9 cellular contexts compared by ENCODE assay signal in genomic region chr20:37071481-37071911, GRCh38. TPM values are rescaled to one million over a fixed set of nuclear protein-coding genes. Genes with fewer than 3 reads are reported as not detected.
A peak's percentile ranks its signal among the peaks of the same experiment; 100 is the strongest.
DNase-seq lines count a peak whose midpoint lies in the region; ATAC-seq, FAIRE-seq and TF ChIP-seq lines count a peak whose summit lies in the region.
"Had no signal": no experiment of that assay in that cellular context is flagged by ENCODE, and none has a peak within 500 bp of the region (broad histone marks: within the 10 kb centered on the region; RNA-seq: fewer than 3 reads in every experiment).

No MANE protein-coding gene starts in this region.

- TF ChIP-seq EP300 in GM12878 (IDR thresholded peaks at IDR 0.05; ENCODE audit: borderline replicate concordance in 1 of 2, control insufficient read depth in 1 of 2, low read depth in 2 of 2, low read length in 2 of 2), result no peak

- peak overlapping the region; percentile 48 for H3K27ac ChIP-seq in GM12878 (ENCODE audit: control insufficient read depth, insufficient read depth)
- H3K27ac ChIP-seq in osteoblast (ENCODE audit: low read depth, low read length), result no peak overlapping the region
- H3K27ac ChIP-seq in hepatocyte, result no peak overlapping the region
- H3K27ac ChIP-seq: esophagus muscularis mucosa had no signal

- no peak overlapping the region for H3K4me2 ChIP-seq in GM12878 (ENCODE audit: control insufficient read depth, insufficient read depth)
- peak overlapping the region; percentile 10 for H3K4me2 ChIP-seq in osteoblast (ENCODE audit: insufficient read depth, low read length)
- H3K4me2 ChIP-seq in hepatocyte, result no peak overlapping the region

- no peak for FAIRE-seq in GM12878 (lab: Jason Lieb, UNC)

- H3K9me2 ChIP-seq in hepatocyte (replicated peaks; ENCODE audit: insufficient read depth), result no peaks in the 10 kb centered on the region

- RAD21 ChIA-PET in GM12878 (lab: Charles Lee; ENCODE audit: unreplicated experiment), result no interaction called here

- H3K4me1 ChIP-seq in GM12878 (ENCODE audit: control insufficient read depth, insufficient read depth, low read length) (peaks cover 9% of the 10 kb centered on the region), osteoblast (ENCODE audit: insufficient read depth, low read length) (no peaks in the 10 kb centered on the region), hepatocyte (ENCODE audit: insufficient read depth) (no peaks in the 10 kb centered on the region)

- SMC1A ChIA-PET in GM12878 (lab: Charles Lee; ENCODE audit: uncharacterized antibody, unreplicated experiment), result interaction anchor here (0.9 kb wide), 1 partner anchor 24 kb away, joined by 3 read pairs; the partner anchor contains the start of gene RBL1

- H3K9ac ChIP-seq in GM12878 (ENCODE audit: control insufficient read depth, insufficient read depth, low read length), result no peak overlapping the region

- H3K36me3 ChIP-seq in GM12878 (ENCODE audit: control insufficient read depth in 2 of 2, insufficient read depth in 2 of 2, low read length in 1 of 2) (peaks cover 0 to 9% of the 10 kb centered on the region in 2 experiments; a peak in 2 of 4 replicates), osteoblast (ENCODE audit: insufficient read depth, low read length) (peaks cover 6% of the 10 kb centered on the region), hepatocyte (replicated peaks; ENCODE audit: insufficient read depth, low read depth) (no peaks in the 10 kb centered on the region)

- no peak for TF ChIP-seq RAD21 in GM12878 (IDR thresholded peaks at IDR 0.05; ENCODE audit: insufficient read depth, low read depth, low read length)

- intact Hi-C loops in GM12878 (cut with micrococcal nuclease; ENCODE audit: unreplicated experiment), result no loop called here

- CTCF ChIA-PET in GM12878 (lab: Yijun Ruan, JAX), result no interaction called here

- H3K27me3 ChIP-seq in GM12878 (replicated peaks in 1 of 2; ENCODE audit: control insufficient read depth in 2 of 2, insufficient read depth in 2 of 2, low read length in 1 of 2) (no peaks in the 10 kb centered on the region), osteoblast (ENCODE audit: insufficient read depth, low read length) (no peaks in the 10 kb centered on the region), hepatocyte (no peaks in the 10 kb centered on the region)
- H3K27me3 ChIP-seq: esophagus muscularis mucosa had no signal

- TF ChIP-seq POLR2A in GM12878 (IDR thresholded peaks at IDR 0.05; ENCODE audit: low read depth, low read length), result no peak

- TF ChIP-seq CTCF in GM12864 (IDR thresholded peaks at IDR 0.05; ENCODE audit: low read depth, low read length, missing control alignments), result no peak
- TF ChIP-seq CTCF in GM12878 (IDR thresholded peaks at IDR 0.05 in 2 of 3, conservative IDR thresholded peaks at IDR 0.05 in 1 of 3; ENCODE audit: control insufficient read depth in 2 of 3, extremely low read depth in 1 of 3, insufficient read depth in 1 of 3, low read depth in 3 of 3, low read length in 3 of 3), result no peak
- TF ChIP-seq CTCF in osteoblast (IDR thresholded peaks at IDR 0.05; ENCODE audit: extremely low read depth, low read depth, low read length), result no peak
- TF ChIP-seq CTCF in omental fat pad (IDR thresholded peaks at IDR 0.05), result no peak
- no peak for TF ChIP-seq CTCF in hepatocyte (IDR thresholded peaks at IDR 0.05; ENCODE audit: poor library complexity)

- H4K20me1 ChIP-seq in GM12878 (ENCODE audit: control insufficient read depth, insufficient read depth) (no peaks in the 10 kb centered on the region), osteoblast (ENCODE audit: insufficient read depth, low read length) (no peaks in the 10 kb centered on the region), hepatocyte (ENCODE audit: insufficient read depth, poor library complexity, severe bottlenecking) (no peaks in the 10 kb centered on the region)

- in situ Hi-C loops in GM12878 (cut with MboI), result no loop called here

- DNase-seq in GM12864 (ENCODE audit: low read depth) (peak; percentile 66), T1000 (lab: John Stamatoyannopoulos, UW) (peak; percentile 18), GM12878 (ENCODE audit: low read depth, low spot score) (peak; percentile 24), osteoblast (ENCODE audit: insufficient read length, low spot score, missing footprints) (no peak), omental fat pad (ENCODE audit: low spot score) (no peak), hepatocyte (ENCODE audit: low spot score) (no peak), NOMO-1 treated with DMSO at 0.1 percent for 48 hours (lab: John Stamatoyannopoulos, UW; ENCODE audit: unreplicated experiment) (no peak), KG1 (lab: John Stamatoyannopoulos, UW) (no peak)

- POLR2A ChIA-PET in GM12878 (lab: Charles Lee), result interaction anchor here (0.6 kb wide), 1 partner anchor 467 kb away, joined by 4 read pairs; no protein-coding TSS in a partner anchor

- no peak overlapping the region for H3K4me3 ChIP-seq in GM12864 (ENCODE audit: low read depth, low read length)
- no peak overlapping the region for H3K4me3 ChIP-seq in GM12878
- H3K4me3 ChIP-seq in osteoblast (ENCODE audit: insufficient read depth, low read length), result no peak overlapping the region
- no peak overlapping the region for H3K4me3 ChIP-seq in hepatocyte
- H3K4me3 ChIP-seq: esophagus muscularis mucosa had no signal

- H2AFZ ChIP-seq in GM12878 (ENCODE audit: control insufficient read depth, low read depth, low read length) (no peak overlapping the region), osteoblast (ENCODE audit: low read length) (peak overlapping the region; percentile 38), hepatocyte (no peak overlapping the region)

- H3K9me3 ChIP-seq in GM12878 (replicated peaks; ENCODE audit: control insufficient read depth, insufficient read depth, low read length), result peaks cover 1% of the 10 kb centered on the region; the same call in 2 of the 3 replicates
- H3K9me3 ChIP-seq in osteoblast (ENCODE audit: low read depth, low read length), result no peaks in the 10 kb centered on the region
- no peaks in the 10 kb centered on the region for H3K9me3 ChIP-seq in hepatocyte (ENCODE audit: low read depth)
- H3K9me3 ChIP-seq: esophagus muscularis mucosa had no signal

- ATAC-seq in GM12878 (no peak), omental fat pad (ENCODE audit: low FRiP score) (no peak)

- WGBS in GM12878 (ENCODE audit: insufficient coverage, insufficient replicate concordance, low lambda C conversion rate, missing lambda C conversion rate), result 0% methylated on average over 4 of the region's 4 CpGs
- 85% methylated on average over 4 of the region's 4 CpGs for WGBS in hepatocyte (ENCODE audit: low lambda C conversion rate, missing lambda C conversion rate)

- H3K79me2 ChIP-seq in GM12878 (ENCODE audit: control insufficient read depth, insufficient read depth, low read length) (peaks cover 3% of the 10 kb centered on the region), osteoblast (ENCODE audit: insufficient read depth, low read length) (peaks cover 10% of the 10 kb centered on the region), hepatocyte (no peaks in the 10 kb centered on the region)

- no TSS peak for BruUV-seq in GM12878 (replicated peaks; lab: Mats Ljungman, UMichigan)

TF ChIP-seq in GM12878, 131 proteins besides CTCF, POLR2A, EP300 and RAD21 (continues in another document):
- TF ChIP-seq MYC (IDR thresholded peaks at IDR 0.05; ENCODE audit: insufficient read depth, insufficient read length, insufficient replicate concordance, low read length, severe bottlenecking) (no peak), BHLHE40 (IDR thresholded peaks at IDR 0.05; ENCODE audit: borderline replicate concordance in 1 of 2, low read depth in 2 of 2, low read length in 1 of 2) (no peak), RFX5 (IDR thresholded peaks at IDR 0.05; ENCODE audit: low read depth, low read length) (no peak), SREBF1 (IDR thresholded peaks at IDR 0.05; ENCODE audit: low read length) (no peak), SIX5 (IDR thresholded peaks at IDR 0.05; ENCODE audit: low read depth, low read length, severe bottlenecking) (no peak)

RNA-seq across cellular contexts. Expression of gene RBL1, which starts 24.3 kb away (rescaled TPM):
- 63.5 and 68.4 TPM in 2 replicates for total RNA-seq in GM12878 (2013; cell fraction: nucleolus; rRNA removed)
- 38.2 and 51.1 TPM in 2 replicates for total RNA-seq in GM12878 (2014; rRNA removed)
- 26.7 and 27.9 TPM in 2 replicates for total RNA-seq in GM12878 (2014; rRNA removed; fragmentation: Illumina TruSeq; extraction: Trizol)
- total RNA-seq in GM12878 (2021), result 23.8 and 28.1 TPM in 2 replicates
- 3.6 TPM for polyA plus RNA-seq in GM12878 (2011; ENCODE audit: low read depth)
- 14.6 and 19.4 TPM in 2 replicates for polyA plus RNA-seq in GM12878 (2011; rRNA removed)
- 6.5 and 8.5 TPM in 2 replicates for polyA plus RNA-seq in GM12878 (2011; cell fraction: cytosol; rRNA removed)
- polyA plus RNA-seq in GM12878 (2011; cell fraction: nucleus; rRNA removed), result 8.9 and 12.4 TPM in 2 replicates
- polyA plus RNA-seq in GM12878 (2012), result 5.6 and 6.5 TPM in 2 replicates
- 24.6 and 36.3 TPM in 2 replicates for polyA plus RNA-seq in GM12878 (2014; fragmentation: Illumina TruSeq; extraction: Trizol)
- polyA plus RNA-seq in GM12878 (2014; fragmentation: Nextera tagmentation; extraction: Ambion mirVana), result 1 to 10 TPM; 4.5 to 4.9 TPM
- 14.7 and 17.5 TPM in 2 replicates for polyA plus RNA-seq in GM12878 (2014; rRNA removed)
- polyA plus RNA-seq in GM12878 (2016; fragmentation: Nextera tagmentation; extraction: Ambion mirVana), result 10 to 100 TPM; 25.1 to 25.5 TPM
- polyA minus RNA-seq in GM12878 (2011; rRNA and poly(A)+ RNA removed), result 11.2 and 19.2 TPM in 2 replicates
- polyA minus RNA-seq in GM12878 (2011; cell fraction: cytosol; rRNA and poly(A)+ RNA removed), result 7.8 and 10.7 TPM in 2 replicates
- 29.3 and 56.2 TPM in 2 replicates for polyA minus RNA-seq in GM12878 (2011; cell fraction: nucleus; rRNA and poly(A)+ RNA removed)
- total RNA-seq in osteoblast, result 8.8 and 9.8 TPM in 2 replicates
- 1 to 10 TPM; 2.6 to 8.7 (median 5.3) TPM for total RNA-seq in omental fat pad
- total RNA-seq in hepatocyte, result 7.5 and 9.2 TPM in 2 replicates
- polyA plus RNA-seq in hepatocyte, result 2.5 and 3.5 TPM in 2 replicates

Comparison
In these comparisons a context has a peak if more than half of its experiments do, and no peak if none do; other contexts are left out.
1. DNase-seq: peak in GM12864 (single experiment), T1000 (single experiment) and GM12878 (single experiment); none in osteoblast (single experiment), omental fat pad (single experiment), hepatocyte (single experiment), NOMO-1 treated with DMSO at 0.1 percent for 48 hours (single experiment) and KG1 (single experiment).